ENCODE assay signal across 8 cellular contexts in the genomic region with DNA sequence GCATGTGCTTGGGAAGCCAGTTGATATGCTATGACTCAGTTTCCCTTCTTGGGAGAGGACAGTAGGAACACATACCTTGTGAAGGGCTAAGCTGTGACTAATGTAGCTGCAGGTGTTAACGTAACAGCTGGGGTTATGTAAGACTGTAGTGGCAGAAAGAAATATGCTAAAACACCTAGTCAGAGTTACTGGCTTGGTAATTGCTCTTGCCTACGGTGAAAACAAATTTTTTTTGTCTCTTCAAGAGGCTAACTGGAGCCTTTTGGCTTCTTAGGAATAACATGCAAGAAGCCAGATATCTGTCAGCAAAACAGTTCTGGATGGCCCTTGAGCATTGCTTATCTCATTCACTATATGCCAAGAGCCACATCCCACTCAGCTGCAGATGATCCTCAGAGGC. TPM values are rescaled to one million over a fixed set of nuclear protein-coding genes. Genes with fewer than 3 reads are reported as not detected.
DNase-seq lines count a peak whose midpoint lies in the region; ATAC-seq, FAIRE-seq and TF ChIP-seq lines count a peak whose summit lies in the region.

No MANE protein-coding gene starts in this region.

- H3K27ac ChIP-seq in left ventricle myocardium inferior (replicated peaks) (no peak overlapping the region), GM12878 (ENCODE audit: control insufficient read depth, insufficient read depth) (peak overlapping the region; percentile 77), mesendoderm (ENCODE audit: low read depth, low read length) (no peak overlapping the region), uterus (peak overlapping the region; percentile 87)

- H3K4ac ChIP-seq in mesendoderm (ENCODE audit: low read depth, low read length), result no peak overlapping the region

- H2BK120ac ChIP-seq in mesendoderm (ENCODE audit: low read depth, low read length), result no peak overlapping the region

- no peak overlapping the region for H2BK5ac ChIP-seq in mesendoderm (ENCODE audit: low read length)

- CTCF ChIA-PET in GM12878 (lab: Yijun Ruan, JAX), result interaction anchor here (0.6 to 11.4 kb wide), 6 partner anchors 17 to 309 kb away, joined by 3 to 365 read pairs (median 72); no protein-coding TSS in a partner anchor

- TF ChIP-seq POLR2A in GM12878 (IDR thresholded peaks at IDR 0.05; ENCODE audit: low read depth, low read length) (no peak), uterus (IDR thresholded peaks at IDR 0.05) (no peak)

- H4K8ac ChIP-seq in mesendoderm (ENCODE audit: low read depth, low read length), result no peak overlapping the region

- H4K20me1 ChIP-seq in GM12878 (ENCODE audit: control insufficient read depth, insufficient read depth), result no peaks in the 10 kb centered on the region

- BruUV-seq in GM12878 (replicated peaks; lab: Mats Ljungman, UMichigan), result TSS peak; percentile 43

- in situ Hi-C loops in GM12878 (cut with MboI), result no loop called here

- WGBS in GM12878 (ENCODE audit: insufficient coverage, insufficient replicate concordance, low lambda C conversion rate, missing lambda C conversion rate), result 94% methylated on average over 2 of the region's 2 CpGs
- no CpG with 5 or more reads among the region's 2 CpGs for WGBS in mesendoderm (ENCODE audit: extremely low coverage, insufficient coverage, low lambda C conversion rate)

- no peak for ATAC-seq in GM12878

- H3K27me3 ChIP-seq in left ventricle myocardium inferior (ENCODE audit: low read depth) (no peaks in the 10 kb centered on the region), GM12878 (replicated peaks in 1 of 2; ENCODE audit: control insufficient read depth in 2 of 2, insufficient read depth in 2 of 2, low read length in 1 of 2) (no peaks in the 10 kb centered on the region), mesendoderm (ENCODE audit: insufficient read depth, low read length, poor library complexity) (no peaks in the 10 kb centered on the region), uterus (no peaks in the 10 kb centered on the region)

- no peak overlapping the region for H3K18ac ChIP-seq in mesendoderm (ENCODE audit: low read length)

- H3K56ac ChIP-seq in mesendoderm (ENCODE audit: low read length), result peak overlapping the region; percentile 26

- H3K9me3 ChIP-seq in left ventricle myocardium inferior (replicated peaks), result no peaks in the 10 kb centered on the region
- no peaks in the 10 kb centered on the region for H3K9me3 ChIP-seq in GM12878 (replicated peaks; ENCODE audit: control insufficient read depth, insufficient read depth, low read length)
- no peaks in the 10 kb centered on the region for H3K9me3 ChIP-seq in uterus

- RAD21 ChIA-PET in GM12878 (lab: Charles Lee; ENCODE audit: unreplicated experiment), result interaction anchor here (0.6 to 10.2 kb wide), 5 partner anchors 9 to 266 kb away, joined by 3 to 305 read pairs (median 11); no protein-coding TSS in a partner anchor

- no peak for TF ChIP-seq RAD21 in GM12878 (IDR thresholded peaks at IDR 0.05; ENCODE audit: insufficient read depth, low read depth, low read length)

- no peaks in the 10 kb centered on the region for H3K36me3 ChIP-seq in left ventricle myocardium inferior
- H3K36me3 ChIP-seq in GM12878 (ENCODE audit: control insufficient read depth in 2 of 2, insufficient read depth in 2 of 2, low read length in 1 of 2), result no peaks in the 10 kb centered on the region
- H3K36me3 ChIP-seq in mesendoderm (ENCODE audit: control insufficient read depth, insufficient read depth, low read length), result no peaks in the 10 kb centered on the region
- H3K36me3 ChIP-seq in uterus, result no peaks in the 10 kb centered on the region

- no peak for FAIRE-seq in GM12878 (lab: Jason Lieb, UNC)

- H2AK5ac ChIP-seq in mesendoderm (ENCODE audit: low read length), result no peak overlapping the region

- SMC1A ChIA-PET in GM12878 (lab: Charles Lee; ENCODE audit: uncharacterized antibody, unreplicated experiment), result interaction anchor here (0.9 to 9.6 kb wide), 9 partner anchors 8 to 197 kb away, joined by 4 to 268 read pairs (median 28); a partner anchor contains a TSS

- no peaks in the 10 kb centered on the region for H3K79me1 ChIP-seq in mesendoderm (ENCODE audit: low read length)

- H4K5ac ChIP-seq in mesendoderm (ENCODE audit: low read length), result no peak overlapping the region

- H3K9ac ChIP-seq in GM12878 (ENCODE audit: control insufficient read depth, insufficient read depth, low read length) (peak overlapping the region; percentile 85), mesendoderm (ENCODE audit: low read length) (no peak overlapping the region)

- POLR2A ChIA-PET in GM12878 (lab: Charles Lee), result interaction anchor here (3.5 to 11.3 kb wide), 2 partner anchors 17 to 27 kb away, joined by 32 to 170 read pairs; no protein-coding TSS in a partner anchor

- H3K79me2 ChIP-seq in GM12878 (ENCODE audit: control insufficient read depth, insufficient read depth, low read length) (peaks cover 38% of the 10 kb centered on the region), mesendoderm (ENCODE audit: control insufficient read depth, insufficient read depth, low read length) (no peaks in the 10 kb centered on the region)

- no peak overlapping the region for H2BK15ac ChIP-seq in mesendoderm (replicated peaks; ENCODE audit: low read depth)

- H3K23ac ChIP-seq in mesendoderm (ENCODE audit: low read length), result no peak overlapping the region

- peak overlapping the region; percentile 92 for H3K4me2 ChIP-seq in GM12878 (ENCODE audit: control insufficient read depth, insufficient read depth)
- H3K4me2 ChIP-seq in mesendoderm (ENCODE audit: low read length), result peak overlapping the region; percentile 86

- intact Hi-C loops in left ventricle myocardium inferior (cut with micrococcal nuclease), result loop anchor here (10.0 kb wide), 1 partner anchor 129 kb away; no protein-coding TSS in a partner anchor
- intact Hi-C loops in cardiac septum (cut with DNase I), result loop anchor here (2.0 to 10.0 kb wide), 2 partner anchors 117 to 171 kb away; no protein-coding TSS in a partner anchor
- intact Hi-C loops in GM12878 (cut with micrococcal nuclease; ENCODE audit: unreplicated experiment), result loop anchor here (2.0 kb wide), 1 partner anchor 15 kb away; no protein-coding TSS in a partner anchor
- intact Hi-C loops in uterus (cut with DNase I; ENCODE audit: low total_unique reads), result no loop called here

- TF ChIP-seq CTCF in left ventricle myocardium inferior (IDR thresholded peaks at IDR 0.05; ENCODE audit: borderline replicate concordance), result no peak
- no peak for TF ChIP-seq CTCF in GM12878 (IDR thresholded peaks at IDR 0.05 in 2 of 3, conservative IDR thresholded peaks at IDR 0.05 in 1 of 3; ENCODE audit: control insufficient read depth in 2 of 3, extremely low read depth in 1 of 3, insufficient read depth in 1 of 3, low read depth in 3 of 3, low read length in 3 of 3)
- TF ChIP-seq CTCF in uterus (IDR thresholded peaks at IDR 0.05), result no peak

- TF ChIP-seq EP300 in GM12878 (IDR thresholded peaks at IDR 0.05; ENCODE audit: borderline replicate concordance in 1 of 2, control insufficient read depth in 1 of 2, low read depth in 2 of 2, low read length in 2 of 2), result no peak

- H2AFZ ChIP-seq in GM12878 (ENCODE audit: control insufficient read depth, low read depth, low read length), result no peak overlapping the region

- H3K4me3 ChIP-seq in left ventricle myocardium inferior (peak overlapping the region; percentile 90), GM12878 (peak overlapping the region; percentile 92), mesendoderm (ENCODE audit: low read length) (no peak overlapping the region), uterus (peak overlapping the region; percentile 55 to 71)

- H3K4me1 ChIP-seq in left ventricle myocardium inferior (peaks cover 69% of the 10 kb centered on the region), GM12878 (ENCODE audit: control insufficient read depth, insufficient read depth, low read length) (peaks cover 23% of the 10 kb centered on the region), mesendoderm (ENCODE audit: control insufficient read depth, low read depth, low read length) (peaks cover 24% of the 10 kb centered on the region), uterus (peaks cover 6% of the 10 kb centered on the region in 2 donors)

- no peak for DNase-seq in left ventricle myocardium inferior
- no peak for DNase-seq in cardiac septum (ENCODE audit: low spot score)
- no peak for DNase-seq in GM12878 (ENCODE audit: low read depth, low spot score)
- DNase-seq in mesendoderm, result no peak
- no peak for DNase-seq in uterus
- no peak for DNase-seq in AG08396 (ENCODE audit: low spot score)
- DNase-seq in stimulated activated CD4-positive, alpha-beta T cell treated with anti-CD3 and anti-CD28 coated beads, Interleukin-4, amount 100 ng/mL, for 24 hours, result no peak
- no peak for DNase-seq in HuH-7 (ENCODE audit: low spot score)

RNA-seq across cellular contexts. Expression of a gene that starts 1.4 kb away (rescaled TPM):
- total RNA-seq in left ventricle myocardium inferior, result 13.6 TPM
- 15.6 TPM for total RNA-seq in cardiac septum
- total RNA-seq in GM12878 (2013; cell fraction: nucleolus; rRNA removed), result 88.7 and 98.8 TPM in 2 replicates
- total RNA-seq in GM12878 (2014; rRNA removed), result 8.5 and 13.5 TPM in 2 replicates
- total RNA-seq in GM12878 (2014; rRNA removed; fragmentation: Illumina TruSeq; extraction: Trizol), result 6.7 and 7.2 TPM in 2 replicates
- total RNA-seq in GM12878 (2021), result 15.7 and 19.0 TPM in 2 replicates
- 3.5 TPM for polyA plus RNA-seq in GM12878 (2011; ENCODE audit: low read depth)
- polyA plus RNA-seq in GM12878 (2011; rRNA removed), result 3.6 and 6.5 TPM in 2 replicates
- 5.1 and 6.2 TPM in 2 replicates for polyA plus RNA-seq in GM12878 (2011; cell fraction: cytosol; rRNA removed)
- 38.1 and 56.5 TPM in 2 replicates for polyA plus RNA-seq in GM12878 (2011; cell fraction: nucleus; rRNA removed)
- 6.4 and 8.7 TPM in 2 replicates for polyA plus RNA-seq in GM12878 (2012)
- polyA plus RNA-seq in GM12878 (2014; fragmentation: Illumina TruSeq; extraction: Trizol), result 6.8 and 7.5 TPM in 2 replicates
- polyA plus RNA-seq in GM12878 (2014; fragmentation: Nextera tagmentation; extraction: Ambion mirVana), result under 1 TPM; 0.44 to 0.50 TPM
- 10.4 and 12.2 TPM in 2 replicates for polyA plus RNA-seq in GM12878 (2014; rRNA removed)
- 1 to 10 TPM; 6.5 to 7.8 TPM for polyA plus RNA-seq in GM12878 (2016; fragmentation: Nextera tagmentation; extraction: Ambion mirVana)
- 20.2 and 27.6 TPM in 2 replicates for polyA minus RNA-seq in GM12878 (2011; rRNA and poly(A)+ RNA removed)
- 4.4 and 4.9 TPM in 2 replicates for polyA minus RNA-seq in GM12878 (2011; cell fraction: cytosol; rRNA and poly(A)+ RNA removed)
- polyA minus RNA-seq in GM12878 (2011; cell fraction: nucleus; rRNA and poly(A)+ RNA removed), result 29.6 and 53.2 TPM in 2 replicates
- polyA plus RNA-seq in mesendoderm (2013, experiment 1 of 2), result 3.0 TPM
- polyA plus RNA-seq in mesendoderm (2013, experiment 2 of 2), result 2.9 TPM
- total RNA-seq in uterus, result 10 to 100 TPM in 3 of 4 donors, 1 to 10 TPM in 1; 5.9 to 56.2 (median 23.5) TPM

RNA-seq across cellular contexts. Expression of a gene that starts 52.2 kb away (rescaled TPM):
- total RNA-seq in left ventricle myocardium inferior, result 12.1 TPM
- total RNA-seq in cardiac septum, result 16.3 TPM
- total RNA-seq in GM12878 (2013; cell fraction: nucleolus; rRNA removed), result 18.7 and 20.7 TPM in 2 replicates
- 7.5 and 8.5 TPM in 2 replicates for total RNA-seq in GM12878 (2014; rRNA removed)
- 4.4 and 4.7 TPM in 2 replicates for total RNA-seq in GM12878 (2014; rRNA removed; fragmentation: Illumina TruSeq; extraction: Trizol)
- total RNA-seq in GM12878 (2021), result 10.3 and 12.2 TPM in 2 replicates
- 9.5 TPM for polyA plus RNA-seq in GM12878 (2011; ENCODE audit: low read depth)
- polyA plus RNA-seq in GM12878 (2011; rRNA removed), result 3.7 and 6.8 TPM in 2 replicates
- polyA plus RNA-seq in GM12878 (2011; cell fraction: cytosol; rRNA removed), result 8.1 and 12.4 TPM in 2 replicates
- 17.3 and 21.3 TPM in 2 replicates for polyA plus RNA-seq in GM12878 (2011; cell fraction: nucleus; rRNA removed)
- polyA plus RNA-seq in GM12878 (2012), result 4.0 and 6.1 TPM in 2 replicates
- polyA plus RNA-seq in GM12878 (2014; fragmentation: Illumina TruSeq; extraction: Trizol), result 0.86 and 5.3 TPM in 2 replicates
- 1 to 10 TPM in 1 of 2 experiments, under 1 TPM in 1; 0.79 to 2.2 TPM for polyA plus RNA-seq in GM12878 (2014; fragmentation: Nextera tagmentation; extraction: Ambion mirVana)
- polyA plus RNA-seq in GM12878 (2014; rRNA removed), result 8.9 and 9.9 TPM in 2 replicates
- polyA plus RNA-seq in GM12878 (2016; fragmentation: Nextera tagmentation; extraction: Ambion mirVana), result 10 to 100 TPM in 1 of 2 experiments, 1 to 10 TPM in 1; 6.3 to 10.4 TPM
- 3.2 and 4.0 TPM in 2 replicates for polyA minus RNA-seq in GM12878 (2011; rRNA and poly(A)+ RNA removed)
- polyA minus RNA-seq in GM12878 (2011; cell fraction: cytosol; rRNA and poly(A)+ RNA removed), result 1.5 and 2.5 TPM in 2 replicates
- 1.6 and 3.9 TPM in 2 replicates for polyA minus RNA-seq in GM12878 (2011; cell fraction: nucleus; rRNA and poly(A)+ RNA removed)
- polyA plus RNA-seq in mesendoderm (2013, experiment 1 of 2), result 5.6 TPM
- 6.4 TPM for polyA plus RNA-seq in mesendoderm (2013, experiment 2 of 2)
- total RNA-seq in uterus, result 10 to 100 TPM in 2 of 4 donors, 1 to 10 TPM in 1, under 1 TPM in 1; 0.59 to 27.2 (median 9.8) TPM

Comparison
In these comparisons a context has a peak if more than half of its experiments do, and no peak if none do; other contexts are left out.
1. H3K27ac ChIP-seq: peak in GM12878 (single experiment) and uterus (2 of 2); none in left ventricle myocardium inferior (single experiment) and mesendoderm (single experiment).